In the genomic region with DNA sequence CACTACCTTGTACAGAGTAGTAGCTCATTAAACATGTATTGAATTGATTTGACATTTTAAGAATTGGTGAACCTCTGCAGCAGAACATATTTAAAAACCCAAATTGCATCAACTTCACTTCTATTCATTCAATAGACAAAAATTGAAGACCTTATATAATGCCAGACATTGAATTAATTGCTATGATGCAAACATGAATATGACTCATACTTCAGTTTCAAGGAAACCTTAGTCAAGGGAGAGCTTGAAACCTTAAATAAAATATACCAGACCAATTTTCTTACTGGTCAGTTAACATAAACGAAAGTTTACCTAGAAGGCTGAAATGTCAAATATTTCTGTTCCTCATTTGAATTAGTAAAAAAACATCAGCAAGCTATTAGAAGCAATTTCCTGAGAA, we compare ENCODE assay signal across 1 cellular context.
A peak's percentile ranks its signal among the peaks of the same experiment; 100 is the strongest.
TF ChIP-seq lines count a peak whose summit lies in the region.

No MANE protein-coding gene starts in this region.

TF ChIP-seq in endothelial cell of umbilical vein, 7 proteins besides CTCF, POLR2A, EP300 and RAD21:
- TF ChIP-seq POLR2AphosphoS5 (IDR thresholded peaks at IDR 0.05; ENCODE audit: insufficient read depth, low read depth, low read length) (no peak), FOS (IDR thresholded peaks at IDR 0.05; ENCODE audit: borderline replicate concordance, insufficient read depth, low read length) (peak; percentile 41)
